9 cellular contexts compared by ENCODE assay signal in the genomic region with DNA sequence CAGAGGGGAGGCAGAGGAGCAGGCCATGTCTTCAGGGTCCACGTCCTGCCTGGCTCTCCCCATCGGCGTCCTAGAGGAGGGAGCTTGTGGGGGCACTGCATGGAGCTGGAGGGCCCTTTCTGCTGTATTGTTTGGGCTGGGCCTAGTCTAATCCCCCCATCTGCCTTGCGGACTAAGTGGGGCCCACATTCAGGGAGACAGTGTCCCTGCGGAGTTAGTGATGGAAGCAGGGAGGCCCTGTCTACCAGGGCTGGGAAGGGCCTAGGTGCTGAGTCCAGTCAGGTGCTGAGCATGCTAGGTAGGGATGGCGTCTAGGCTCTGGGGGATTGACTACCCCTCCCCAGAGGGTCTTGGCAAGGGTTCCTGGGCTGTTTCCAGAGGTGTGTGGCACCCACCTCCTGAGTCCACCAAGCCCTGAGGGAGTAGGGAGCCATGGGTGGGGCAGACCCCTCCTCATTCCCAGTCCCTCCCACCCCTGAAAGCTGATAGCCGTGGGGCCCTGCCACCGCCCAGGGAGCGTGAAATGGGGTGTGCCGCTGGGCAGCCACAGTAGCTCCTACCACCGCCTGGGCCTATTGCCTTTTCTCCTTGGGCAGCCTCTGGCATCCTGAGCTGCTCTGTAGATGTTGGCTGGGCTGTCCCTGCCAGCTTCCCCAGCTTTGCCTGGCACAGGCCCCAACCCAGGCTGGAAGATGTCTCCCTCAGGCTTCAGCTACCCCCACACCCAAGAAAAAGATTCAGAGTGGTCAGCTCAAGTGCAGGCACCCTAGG. TPM values are rescaled to one million over a fixed set of nuclear protein-coding genes. Genes with fewer than 3 reads are reported as not detected.
A peak's percentile ranks its signal among the peaks of the same experiment; 100 is the strongest.
DNase-seq lines count a peak whose midpoint lies in the region; ATAC-seq and TF ChIP-seq lines count a peak whose summit lies in the region.
"Had no signal": no experiment of that assay in that cellular context is flagged by ENCODE, and none has a peak within 500 bp of the region (broad histone marks: within the 10 kb centered on the region; RNA-seq: fewer than 3 reads in every experiment).

No MANE protein-coding gene starts in this region.

- peak overlapping the region; percentile 85 to 92 for H3K4ac ChIP-seq in mesenchymal stem cell (ENCODE audit: low read depth in 1 of 2, low read length in 2 of 2)

- peaks cover 43% of the 10 kb centered on the region for H3K4me1 Mint-ChIP-seq in activated T-cell treated with anti-CD3 and anti-CD28 coated beads, Interleukin-2, amount 50 U/mL, for 72 hours (ENCODE audit: low read depth)

- H3K36me3 Mint-ChIP-seq in activated T-cell treated with anti-CD3 and anti-CD28 coated beads, Interleukin-2, amount 50 U/mL, for 72 hours (ENCODE audit: insufficient read depth in 2 of 2) = peaks cover 0 to 1% of the 10 kb centered on the region in 2 donors

- H3K27ac ChIP-seq in adipose tissue (ENCODE audit: low read depth, low read length) (peak overlapping the region; percentile 87), mesenchymal stem cell (ENCODE audit: low read length, poor library complexity, severe bottlenecking) (peak overlapping the region; percentile 96), tibial artery (peak overlapping the region; percentile 96 to 97)

- intact Hi-C loops in tibial artery (cut with DNase I; ENCODE audit: low total_unique reads) = loop anchor here (2.0 kb wide), 1 partner anchor 20 kb away; no protein-coding TSS in a partner anchor

- H2BK15ac ChIP-seq in mesenchymal stem cell (ENCODE audit: low read depth, poor library complexity, severe bottlenecking) = peak overlapping the region; percentile 92

- no peak for DNase-seq in activated T-cell treated with anti-CD3 and anti-CD28 coated beads, Interleukin-2, amount 50 U/mL, for 72 hours
- no peak for DNase-seq in activated T-cell treated with anti-CD3 and anti-CD28 coated beads, Interleukin-2, amount 50 U/mL, for 48 hours
- no peak for DNase-seq in mesenchymal stem cell
- DNase-seq in tibial artery = peak in 1 of 2 donors; percentile 78
- no peak for DNase-seq in COLO829 (ENCODE audit: low spot score)
- DNase-seq in stimulated activated naive CD4-positive, alpha-beta T cell (lab: John Stamatoyannopoulos, UW) = no peak
- DNase-seq: NCI-H187 treated with DMSO at 0.1 percent for 48 hours had no signal

- TF ChIP-seq CTCF in tibial artery (IDR thresholded peaks at IDR 0.05) = no peak

- H3K27me3 ChIP-seq in mesenchymal stem cell (ENCODE audit: control insufficient read depth in 1 of 2, insufficient read depth in 1 of 2, low read length in 2 of 2) (no peaks in the 10 kb centered on the region), tibial artery (no peaks in the 10 kb centered on the region)

- H3K9me3 ChIP-seq in mesenchymal stem cell (ENCODE audit: control insufficient read depth, low read length) (no peaks in the 10 kb centered on the region), tibial artery (no peaks in the 10 kb centered on the region)

- no peaks in the 10 kb centered on the region for H3K27me3 Mint-ChIP-seq in activated T-cell treated with anti-CD3 and anti-CD28 coated beads, Interleukin-2, amount 50 U/mL, for 72 hours (ENCODE audit: low read depth)

- peaks cover 7% of the 10 kb centered on the region for H3K79me1 ChIP-seq in mesenchymal stem cell (replicated peaks; ENCODE audit: low read length, poor library complexity, severe bottlenecking)

- peak overlapping the region; percentile 62 for H2BK120ac ChIP-seq in mesenchymal stem cell (ENCODE audit: low read depth, low read length)

- 70 to 73% (median 72%) methylated on average over 11 of the region's 11 CpGs for WGBS in adipose tissue, 3 donors
- 77% methylated on average over 11 of the region's 11 CpGs for WGBS in mesenchymal stem cell

- peak overlapping the region; percentile 92 for H4K8ac ChIP-seq in mesenchymal stem cell (ENCODE audit: low read length)

- peak overlapping the region; percentile 19 for H2BK5ac ChIP-seq in mesenchymal stem cell (ENCODE audit: low read depth, low read length, poor library complexity, severe bottlenecking)

- ATAC-seq in activated T-cell treated with anti-CD3 and anti-CD28 coated beads, Interleukin-2, amount 50 U/mL, for 72 hours (replicated peaks in 1 of 2) = no peak
- no peak for ATAC-seq in GM21786 (IDR thresholded peaks at IDR 0.05; ENCODE audit: unreplicated experiment)

- H3K18ac ChIP-seq in mesenchymal stem cell (ENCODE audit: low read depth in 1 of 2, low read length in 2 of 2) = peak overlapping the region; percentile 72 to 92

- H4K91ac ChIP-seq in mesenchymal stem cell (ENCODE audit: low read length) = peak overlapping the region; percentile 89

- no peak overlapping the region for H2AFZ ChIP-seq in mesenchymal stem cell (ENCODE audit: low read depth, low read length)

- H3K9me3 Mint-ChIP-seq in activated T-cell treated with anti-CD3 and anti-CD28 coated beads, Interleukin-2, amount 50 U/mL, for 72 hours = no peaks in the 10 kb centered on the region

- H3K9ac ChIP-seq in mesenchymal stem cell (ENCODE audit: low read length) = peak overlapping the region; percentile 76

- peak overlapping the region; percentile 49 to 91 for H2BK12ac ChIP-seq in mesenchymal stem cell (ENCODE audit: low read length in 2 of 2)

- no peak overlapping the region for H3K4me2 ChIP-seq in mesenchymal stem cell (ENCODE audit: low read length, poor library complexity, severe bottlenecking)

- peak overlapping the region; percentile 85 for H3K27ac Mint-ChIP-seq in activated T-cell treated with anti-CD3 and anti-CD28 coated beads, Interleukin-2, amount 50 U/mL, for 72 hours

- peak overlapping the region in 1 of 2 experiments; percentile 35 for H3K23ac ChIP-seq in mesenchymal stem cell (ENCODE audit: low read length in 2 of 2)

- peak overlapping the region; percentile 8 for H2AK5ac ChIP-seq in mesenchymal stem cell (ENCODE audit: low read length, severe bottlenecking)

- peak overlapping the region in 1 of 2 experiments; percentile 64 for H3K14ac ChIP-seq in mesenchymal stem cell (ENCODE audit: low read length in 2 of 2)

- H3K36me3 ChIP-seq in mesenchymal stem cell (ENCODE audit: control insufficient read depth in 1 of 2, insufficient read depth in 2 of 2, low read depth in 1 of 2, low read length in 2 of 2) = peaks cover 5 to 6% of the 10 kb centered on the region in 2 experiments
- no peaks in the 10 kb centered on the region for H3K36me3 ChIP-seq in tibial artery

- H3K4me3 Mint-ChIP-seq in activated T-cell treated with anti-CD3 and anti-CD28 coated beads, Interleukin-2, amount 50 U/mL, for 72 hours = peak overlapping the region in 1 of 2 donors; percentile 94

- H3K4me3 ChIP-seq in mesenchymal stem cell (ENCODE audit: insufficient read depth in 1 of 2, low read depth in 1 of 2, low read length in 2 of 2) (peak overlapping the region in 1 of 2 experiments; percentile 49), tibial artery (peak overlapping the region in 1 of 2 donors; percentile 85)

- H3K4me1 ChIP-seq in mesenchymal stem cell (ENCODE audit: control insufficient read depth, insufficient read depth, low read depth, low read length) = peaks cover 53% of the 10 kb centered on the region
- peaks cover 8 to 68% (median 56%) of the 10 kb centered on the region in 4 donors for H3K4me1 ChIP-seq in tibial artery

RNA-seq across cellular contexts. Expression of a gene that starts 1.9 kb away (rescaled TPM):
- 10 to 100 TPM; 68.5 to 74.1 TPM for total RNA-seq in activated T-cell treated with anti-CD3 and anti-CD28 coated beads, Interleukin-2, amount 50 U/mL, for 72 hours
- 100 to 1,000 TPM; 116 to 188 (median 169) TPM for polyA plus RNA-seq in adipose tissue
- 117 TPM for polyA plus RNA-seq in mesenchymal stem cell (2013, experiment 1 of 2)
- 117 TPM for polyA plus RNA-seq in mesenchymal stem cell (2013, experiment 2 of 2)

RNA-seq across cellular contexts. Expression of a gene that starts 18.2 kb away (rescaled TPM):
- total RNA-seq in activated T-cell treated with anti-CD3 and anti-CD28 coated beads, Interleukin-2, amount 50 U/mL, for 72 hours = under 1 TPM; 0.22 to 0.93 TPM
- 10 to 100 TPM in 1 of 3 donors, 1 to 10 TPM in 2; 2.7 to 17.4 (median 9.9) TPM for polyA plus RNA-seq in adipose tissue
- polyA plus RNA-seq in mesenchymal stem cell (2013, experiment 1 of 2) = 5.7 TPM
- polyA plus RNA-seq in mesenchymal stem cell (2013, experiment 2 of 2) = 5.8 TPM

RNA-seq across cellular contexts. Expression of a gene that starts 36.6 kb away (rescaled TPM):
- 10 to 100 TPM; 36.7 to 41.2 TPM for total RNA-seq in activated T-cell treated with anti-CD3 and anti-CD28 coated beads, Interleukin-2, amount 50 U/mL, for 72 hours
- 10 to 100 TPM in 2 of 3 donors, 1 to 10 TPM in 1; 9.8 to 15.3 (median 10.2) TPM for polyA plus RNA-seq in adipose tissue
- 8.5 TPM for polyA plus RNA-seq in mesenchymal stem cell (2013, experiment 1 of 2)
- polyA plus RNA-seq in mesenchymal stem cell (2013, experiment 2 of 2) = 7.7 TPM

RNA-seq across cellular contexts. Expression of a gene that starts 46.5 kb away (rescaled TPM):
- total RNA-seq in activated T-cell treated with anti-CD3 and anti-CD28 coated beads, Interleukin-2, amount 50 U/mL, for 72 hours = 100 to 1,000 TPM; 211 to 244 TPM
- 10 to 100 TPM; 82.3 to 97.8 (median 93.6) TPM for polyA plus RNA-seq in adipose tissue
- 157 TPM for polyA plus RNA-seq in mesenchymal stem cell (2013, experiment 1 of 2)
- 161 TPM for polyA plus RNA-seq in mesenchymal stem cell (2013, experiment 2 of 2)

RNA-seq across cellular contexts. Expression of a gene that starts 48.7 kb away (rescaled TPM):
- total RNA-seq in activated T-cell treated with anti-CD3 and anti-CD28 coated beads, Interleukin-2, amount 50 U/mL, for 72 hours = 100 to 1,000 TPM in 1 of 2 donors, 10 to 100 TPM in 1; 93.3 to 120 TPM
- polyA plus RNA-seq in adipose tissue = 1 to 10 TPM; 2.2 to 6.6 (median 2.4) TPM
- not detected for polyA plus RNA-seq in mesenchymal stem cell (2013, experiment 1 of 2)
- polyA plus RNA-seq in mesenchymal stem cell (2013, experiment 2 of 2) = not detected
